Comparison of ENCODE assay signal across 8 cellular contexts in genomic region chr17:28227278-28228108, GRCh38.
DNase-seq lines count a peak whose midpoint lies in the region; FAIRE-seq and TF ChIP-seq lines count a peak whose summit lies in the region.

No MANE protein-coding gene starts in this region.

- H3K36me3 ChIP-seq in breast epithelium (no peaks in the 10 kb centered on the region), keratinocyte (ENCODE audit: control insufficient read depth in 2 of 2, extremely low read depth in 1 of 2, insufficient read depth in 2 of 2, low read length in 2 of 2) (no peaks in the 10 kb centered on the region)

- intact Hi-C loops in breast epithelium (cut with DNase I; ENCODE audit: low total_unique reads), result no loop called here

- peak overlapping the region; percentile 72 for H3K9ac ChIP-seq in keratinocyte (ENCODE audit: control insufficient read depth, extremely low read depth, insufficient read depth, low read length)

- H2AFZ ChIP-seq in keratinocyte (ENCODE audit: control insufficient read depth, low read length), result peak overlapping the region; percentile 78

- no peaks in the 10 kb centered on the region for H3K9me1 ChIP-seq in keratinocyte (ENCODE audit: control insufficient read depth, extremely low read depth, insufficient read depth, low read length)

- H3K27ac ChIP-seq in breast epithelium (peak overlapping the region; percentile 56 to 62), keratinocyte (ENCODE audit: control insufficient read depth, insufficient read depth, low read length) (no peak overlapping the region)

- H3K4me2 ChIP-seq in keratinocyte (ENCODE audit: control insufficient read depth, extremely low read depth, insufficient read depth, low read depth, low read length), result peak overlapping the region; percentile 80

- DNase-seq in activated effector memory CD4-positive, alpha-beta T cell treated with anti-CD3 and anti-CD28 coated beads, Interleukin-2, amount 50 U/mL, for 16 hours, result peak; percentile 67
- no peak for DNase-seq in activated effector memory CD4-positive, alpha-beta T cell treated with Interleukin-2 at 50 U/mL for 16 hours
- peak; percentile 96 for DNase-seq in NCI-H774 (lab: John Stamatoyannopoulos, UW)
- DNase-seq in breast epithelium (ENCODE audit: low spot score in 2 of 2), result peak; percentile 82 to 84
- peak; percentile 52 for DNase-seq in keratinocyte (ENCODE audit: low read depth, low spot score)
- peak; percentile 12 to 28 for DNase-seq in stimulated activated CD4-positive, alpha-beta T cell treated with anti-CD3 and anti-CD28 coated beads, Interleukin-2, amount 100 ng/mL, for 48 hours
- no peak for DNase-seq in GDM1 (lab: John Stamatoyannopoulos, UW)
- DNase-seq in SW 1271 (lab: John Stamatoyannopoulos, UW), result no peak

- no peaks in the 10 kb centered on the region for H3K4me1 ChIP-seq in breast epithelium
- peaks cover 3% of the 10 kb centered on the region for H3K4me1 ChIP-seq in keratinocyte (ENCODE audit: control insufficient read depth, extremely low read depth, insufficient read depth, low read length)

- no peaks in the 10 kb centered on the region for H4K20me1 ChIP-seq in keratinocyte (ENCODE audit: control insufficient read depth, extremely low read depth, insufficient read depth, low read length)

- no peaks in the 10 kb centered on the region for H3K27me3 ChIP-seq in breast epithelium
- H3K27me3 ChIP-seq in keratinocyte (ENCODE audit: control insufficient read depth, extremely low read depth, insufficient read depth, low read length), result peaks cover 5% of the 10 kb centered on the region

- dilution Hi-C loops in keratinocyte (cut with MboI; ENCODE audit: extremely low pct_ligation_motif_present, low sequenced_read_pairs), result no loop called here

- no peak for TF ChIP-seq POLR2A in breast epithelium (IDR thresholded peaks at IDR 0.05)

- no peaks in the 10 kb centered on the region for H3K79me2 ChIP-seq in keratinocyte (ENCODE audit: control insufficient read depth, insufficient read depth, low read length)

- peak overlapping the region; percentile 8 to 68 (median 54) for H3K4me3 ChIP-seq in breast epithelium
- H3K4me3 ChIP-seq in keratinocyte (ENCODE audit: control insufficient read depth in 2 of 3, extremely low read depth in 1 of 3, insufficient read depth in 2 of 3, low read depth in 1 of 3, low read length in 3 of 3), result peak overlapping the region; percentile 30 to 72 (median 57)

- TF ChIP-seq CTCF in breast epithelium (IDR thresholded peaks at IDR 0.05) (no peak), keratinocyte (optimal IDR thresholded peaks at IDR 0.05 in 1 of 3, IDR thresholded peaks at IDR 0.05 in 1 of 3, conservative IDR thresholded peaks at IDR 0.05 in 1 of 3; ENCODE audit: extremely low read depth in 1 of 3, insufficient read depth in 2 of 3, low read length in 3 of 3) (peak in 1 of 3 experiments; percentile 22)

- H3K9me3 ChIP-seq in breast epithelium, result no peaks in the 10 kb centered on the region
- H3K9me3 ChIP-seq in keratinocyte (ENCODE audit: control insufficient read depth, low read depth, low read length), result no peaks in the 10 kb centered on the region

- peak; percentile 36 for FAIRE-seq in keratinocyte (lab: Jason Lieb, UNC)

Comparison
In these comparisons a context has a peak if more than half of its experiments do, and no peak if none do; other contexts are left out.
1. DNase-seq: peak in activated effector memory CD4-positive, alpha-beta T cell treated with anti-CD3 and anti-CD28 coated beads, Interleukin-2, amount 50 U/mL, for 16 hours (single experiment), NCI-H774 (single experiment), breast epithelium (2 of 2), keratinocyte (single experiment) and stimulated activated CD4-positive, alpha-beta T cell treated with anti-CD3 and anti-CD28 coated beads, Interleukin-2, amount 100 ng/mL, for 48 hours (2 of 2); none in activated effector memory CD4-positive, alpha-beta T cell treated with Interleukin-2 at 50 U/mL for 16 hours (single experiment), GDM1 (single experiment) and SW 1271 (0 of 2).